31 cellular contexts compared by ENCODE assay signal in the genomic region with DNA sequence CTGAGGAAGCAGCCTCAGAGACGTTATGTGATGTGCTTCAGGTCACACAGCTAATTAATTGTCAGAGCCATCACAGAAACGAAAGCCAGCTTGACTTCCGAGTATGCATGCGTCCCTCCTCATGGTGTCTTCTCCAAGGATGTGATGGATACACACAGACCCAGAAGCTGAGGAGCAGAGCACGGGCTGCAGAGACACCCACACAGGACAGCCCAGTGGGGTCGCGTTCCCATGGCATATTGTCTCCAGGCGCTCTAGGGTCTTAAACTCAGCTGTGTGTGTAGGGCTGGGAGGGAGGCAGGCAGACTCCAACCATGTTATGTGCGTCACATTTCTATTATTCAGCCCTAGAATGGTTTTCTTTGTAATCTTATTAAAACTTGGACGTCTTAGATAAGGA. TPM values are rescaled to one million over a fixed set of nuclear protein-coding genes. Genes with fewer than 3 reads are reported as not detected.
"Had no signal": no experiment of that assay in that cellular context is flagged by ENCODE, and none has a peak within 500 bp of the region (broad histone marks: within the 10 kb centered on the region; RNA-seq: fewer than 3 reads in every experiment).

No MANE protein-coding gene starts in this region.

- H3K4me1 ChIP-seq: body of pancreas, colonic mucosa, foreskin keratinocyte, gastrocnemius medialis, heart right ventricle had no signal

- H3K27me3 Mint-ChIP-seq: activated CD4-positive, alpha-beta memory T cell treated with anti-CD3 and anti-CD28 coated beads for 36 hours; activated CD4-positive, alpha-beta T cell treated with anti-CD3 and anti-CD28 coated beads for 36 hours; activated CD4-positive, alpha-beta T cell treated with anti-CD3 and anti-CD28 coated beads, Interleukin-2, amount 10 ng/mL, durations not matched to agents 24 days and 14 days; activated CD8-positive, alpha-beta memory T cell treated with anti-CD3 and anti-CD28 coated beads, Interleukin-2, amount 10 ng/mL, durations not matched to agents 7 days and 5 days; activated naive CD8-positive, alpha-beta T cell; activated T-helper 17 cell treated with anti-CD3 and anti-CD28 coated beads, Interleukin-2, amount 50 U/mL, for 72 hours had no signal

- H3K27ac ChIP-seq: body of pancreas, cardiac muscle cell, colonic mucosa, foreskin keratinocyte, gastrocnemius medialis, heart right ventricle had no signal

- ATAC-seq: activated CD4-positive, alpha-beta T cell treated with anti-CD3 and anti-CD28 coated beads for 36 hours; activated CD8-positive, alpha-beta memory T cell treated with anti-CD3 and anti-CD28 coated beads, Interleukin-2, amount 10 ng/mL, durations not matched to agents 7 days and 5 days; activated CD8-positive, alpha-beta T cell treated with anti-CD3 and anti-CD28 coated beads, Interleukin-2, amount 10 ng/mL, durations not matched to agents 7 days and 5 days; activated T-cell treated with anti-CD3 and anti-CD28 coated beads, Interleukin-2, amount 50 U/mL, for 4 hours; activated T-helper 17 cell treated with anti-CD3 and anti-CD28 coated beads, Interleukin-2, amount 50 U/mL, for 72 hours; body of pancreas; esophagus mucosa; foreskin keratinocyte; gastrocnemius medialis; heart right ventricle had no signal

- H3K36me3 ChIP-seq: cardiac muscle cell, colonic mucosa, gastrocnemius medialis, heart right ventricle had no signal

- H3K9me3 ChIP-seq: body of pancreas, colonic mucosa, gastrocnemius medialis, heart right ventricle had no signal

- H3K27me3 ChIP-seq: body of pancreas, colonic mucosa, foreskin keratinocyte, gastrocnemius medialis, heart right ventricle had no signal

- H3K9me3 Mint-ChIP-seq: activated CD4-positive, alpha-beta memory T cell treated with anti-CD3 and anti-CD28 coated beads for 36 hours; activated CD4-positive, alpha-beta T cell treated with anti-CD3 and anti-CD28 coated beads, Interleukin-2, amount 10 ng/mL, durations not matched to agents 24 days and 14 days; activated T-cell treated with anti-CD3 and anti-CD28 coated beads, Interleukin-2, amount 50 U/mL, for 4 hours; activated T-helper 17 cell treated with anti-CD3 and anti-CD28 coated beads, Interleukin-2, amount 50 U/mL, for 72 hours had no signal

- H3K27ac Mint-ChIP-seq: activated CD4-positive, alpha-beta memory T cell treated with anti-CD3 and anti-CD28 coated beads for 36 hours; activated CD4-positive, alpha-beta T cell treated with anti-CD3 and anti-CD28 coated beads for 36 hours; activated CD4-positive, alpha-beta T cell treated with anti-CD3 and anti-CD28 coated beads, Interleukin-2, amount 10 ng/mL, durations not matched to agents 24 days and 14 days; activated CD8-positive, alpha-beta memory T cell treated with anti-CD3 and anti-CD28 coated beads, Interleukin-2, amount 10 ng/mL, durations not matched to agents 7 days and 5 days; activated CD8-positive, alpha-beta T cell treated with anti-CD3 and anti-CD28 coated beads, Interleukin-2, amount 10 ng/mL, durations not matched to agents 7 days and 5 days; activated naive CD8-positive, alpha-beta T cell; activated T-helper 17 cell treated with anti-CD3 and anti-CD28 coated beads, Interleukin-2, amount 50 U/mL, for 72 hours had no signal

- H3K4me3 ChIP-seq: body of pancreas, cardiac muscle cell, colonic mucosa, gastrocnemius medialis, heart right ventricle had no signal

- H3K36me3 Mint-ChIP-seq: activated CD4-positive, alpha-beta memory T cell treated with anti-CD3 and anti-CD28 coated beads for 36 hours; activated CD8-positive, alpha-beta memory T cell treated with anti-CD3 and anti-CD28 coated beads, Interleukin-2, amount 10 ng/mL, durations not matched to agents 7 days and 5 days; activated naive CD8-positive, alpha-beta T cell had no signal

- H3K4me1 Mint-ChIP-seq: activated CD4-positive, alpha-beta T cell treated with anti-CD3 and anti-CD28 coated beads for 36 hours; activated CD4-positive, alpha-beta T cell treated with anti-CD3 and anti-CD28 coated beads, Interleukin-2, amount 10 ng/mL, durations not matched to agents 24 days and 14 days; activated CD8-positive, alpha-beta memory T cell treated with anti-CD3 and anti-CD28 coated beads, Interleukin-2, amount 10 ng/mL, durations not matched to agents 7 days and 5 days; activated T-helper 17 cell treated with anti-CD3 and anti-CD28 coated beads, Interleukin-2, amount 50 U/mL, for 72 hours had no signal

- DNase-seq: activated CD4-positive, alpha-beta memory T cell treated with anti-CD3 and anti-CD28 coated beads for 36 hours; activated CD4-positive, alpha-beta T cell treated with anti-CD3 and anti-CD28 coated beads for 36 hours; activated CD4-positive, alpha-beta T cell treated with anti-CD3 and anti-CD28 coated beads, Interleukin-2, amount 10 ng/mL, durations not matched to agents 24 days and 14 days; activated CD4-positive, CD25-positive, alpha-beta regulatory T cell; activated CD4-positive, CD25-positive, alpha-beta regulatory T cell treated with anti-CD3 and anti-CD28 coated beads, Interleukin-2, amount 50 U/mL, for 72 hours; activated CD8-positive, alpha-beta memory T cell treated with anti-CD3 and anti-CD28 coated beads, Interleukin-2, amount 10 ng/mL, durations not matched to agents 7 days and 5 days; activated CD8-positive, alpha-beta memory T cell treated with anti-CD3 and anti-CD28 coated beads, Interleukin-2, amount 50 U/mL, for 4 hours; activated CD8-positive, alpha-beta T cell treated with anti-CD3 and anti-CD28 coated beads, Interleukin-2, amount 10 ng/mL, durations not matched to agents 7 days and 5 days; activated effector memory CD4-positive, alpha-beta T cell treated with Interleukin-2 at 50 U/mL for 16 hours; activated gamma-delta T cell treated with Interleukin-2 at 50 U/mL for 16 hours; activated naive CD4-positive, alpha-beta T cell treated with anti-CD3 and anti-CD28 coated beads, Interleukin-2, amount 50 U/mL, for 16 hours; activated naive CD4-positive, alpha-beta T cell treated with Interleukin-2 at 50 U/mL for 16 hours; activated T-cell treated with anti-CD3 and anti-CD28 coated beads for 4 hours; activated T-cell treated with anti-CD3 and anti-CD28 coated beads, Interleukin-2, amount 50 U/mL, for 4 hours; amniotic stem cell; aorta; body of pancreas; central memory CD4-positive, alpha-beta T cell; cerebellar nuclear complex; colonic mucosa; effector CD8-positive, alpha-beta T cell; foreskin keratinocyte; gastrocnemius medialis; heart right ventricle; T-helper 2 cell had no signal

- H3K4me3 Mint-ChIP-seq: activated CD4-positive, alpha-beta memory T cell treated with anti-CD3 and anti-CD28 coated beads for 36 hours; activated CD4-positive, alpha-beta T cell treated with anti-CD3 and anti-CD28 coated beads for 36 hours; activated CD4-positive, alpha-beta T cell treated with anti-CD3 and anti-CD28 coated beads, Interleukin-2, amount 10 ng/mL, durations not matched to agents 24 days and 14 days; activated CD8-positive, alpha-beta memory T cell treated with anti-CD3 and anti-CD28 coated beads, Interleukin-2, amount 10 ng/mL, durations not matched to agents 7 days and 5 days; activated CD8-positive, alpha-beta T cell treated with anti-CD3 and anti-CD28 coated beads, Interleukin-2, amount 10 ng/mL, durations not matched to agents 7 days and 5 days; activated naive CD8-positive, alpha-beta T cell; activated T-cell treated with anti-CD3 and anti-CD28 coated beads, Interleukin-2, amount 50 U/mL, for 4 hours; activated T-helper 17 cell treated with anti-CD3 and anti-CD28 coated beads, Interleukin-2, amount 50 U/mL, for 72 hours had no signal

RNA-seq across cellular contexts. Expression of a gene that starts 48.4 kb away (rescaled TPM):
- total RNA-seq: activated CD4-positive, alpha-beta memory T cell treated with anti-CD3 and anti-CD28 coated beads for 36 hours; activated CD4-positive, alpha-beta T cell treated with anti-CD3 and anti-CD28 coated beads for 36 hours; activated CD4-positive, alpha-beta T cell treated with anti-CD3 and anti-CD28 coated beads, Interleukin-2, amount 10 ng/mL, durations not matched to agents 24 days and 14 days; activated CD8-positive, alpha-beta memory T cell treated with anti-CD3 and anti-CD28 coated beads for 36 hours; activated CD8-positive, alpha-beta memory T cell treated with anti-CD3 and anti-CD28 coated beads, Interleukin-2, amount 10 ng/mL, durations not matched to agents 7 days and 5 days; activated CD8-positive, alpha-beta T cell treated with anti-CD3 and anti-CD28 coated beads, Interleukin-2, amount 10 ng/mL, durations not matched to agents 7 days and 5 days; activated T-helper 17 cell treated with anti-CD3 and anti-CD28 coated beads, Interleukin-2, amount 50 U/mL, for 72 hours; T-helper 1 cell treated with Interleukin-12 subunit alpha and Interleukin-12 subunit beta and Interleukin-4 antibody, amounts not matched to agents 30 ng/mL and 1 ng/mL, for 36 hours had no signal
